ENCODE assay signal across 13 cellular contexts in the genomic region with DNA sequence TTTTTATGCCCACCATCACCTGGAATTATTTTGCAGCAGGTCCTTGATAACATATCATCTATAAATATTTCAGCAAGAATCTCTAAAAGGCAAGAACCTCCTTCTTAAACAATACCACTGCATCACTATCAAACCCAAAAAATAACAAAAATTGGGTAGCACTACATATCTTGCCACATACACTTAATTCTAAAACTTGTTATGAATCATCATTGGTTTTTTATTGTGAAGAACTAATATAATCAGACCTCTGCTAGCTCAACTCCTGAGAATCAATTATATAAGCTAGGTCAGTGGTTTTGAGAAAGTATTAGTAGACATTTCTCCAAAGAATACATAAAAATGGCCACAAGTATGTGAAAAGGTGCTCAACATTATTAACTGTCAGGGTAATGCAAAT.
"Had no signal": no experiment of that assay in that cellular context is flagged by ENCODE, and none has a peak within 500 bp of the region (broad histone marks: within the 10 kb centered on the region; RNA-seq: fewer than 3 reads in every experiment).

No MANE protein-coding gene starts in this region.

- H3K9me3 ChIP-seq: ovary, uterus had no signal

- H3K4me1 Mint-ChIP-seq: neural crest cell had no signal

- H3K36me3 ChIP-seq: ovary, uterus had no signal

- H3K4me3 ChIP-seq: coronary artery, heart right ventricle, left lung, ovary, SJCRH30, uterus had no signal

- DNase-seq: effector CD4-positive, alpha-beta T cell; heart right ventricle; left lung; ovary; SJCRH30; stimulated activated CD4-positive, alpha-beta T cell treated with anti-CD3 and anti-CD28 coated beads, Interleukin-2, amount 100 ng/mL, for 48 hours; uterus had no signal

- H3K27ac Mint-ChIP-seq: T-helper 2 cell treated with Interferon-gamma antibody and Interleukin-4, amounts not matched to agents 5 μg/mL and 100 μg/mL, for 36 hours had no signal

- H3K4me1 ChIP-seq: left lung, SJCRH30, uterus had no signal

- H3K27ac ChIP-seq: coronary artery, heart right ventricle, left lung, ovary, SJCRH30, uterus had no signal

- H3K4me3 Mint-ChIP-seq: activated T-helper 1 cell treated with anti-CD3 and anti-CD28 coated beads, Interleukin-12 subunit alpha, Interleukin-12 subunit beta, Interleukin-2, Interleukin-4 antibody, amounts not matched to agents 30 ng/mL and 10 ng/mL and 1 ng/mL, durations not matched to agents 14 hours and 24 hours and 36 hours; neural crest cell; T-helper 2 cell treated with Interferon-gamma antibody and Interleukin-4, amounts not matched to agents 5 μg/mL and 100 μg/mL, for 36 hours had no signal

- ATAC-seq: heart right ventricle, left lung had no signal

- FAIRE-seq: frontal cortex, keratinocyte had no signal

- H3K27me3 ChIP-seq: left lung, ovary, SJCRH30, uterus had no signal
